7 cellular contexts compared by ENCODE assay signal in the genomic region with DNA sequence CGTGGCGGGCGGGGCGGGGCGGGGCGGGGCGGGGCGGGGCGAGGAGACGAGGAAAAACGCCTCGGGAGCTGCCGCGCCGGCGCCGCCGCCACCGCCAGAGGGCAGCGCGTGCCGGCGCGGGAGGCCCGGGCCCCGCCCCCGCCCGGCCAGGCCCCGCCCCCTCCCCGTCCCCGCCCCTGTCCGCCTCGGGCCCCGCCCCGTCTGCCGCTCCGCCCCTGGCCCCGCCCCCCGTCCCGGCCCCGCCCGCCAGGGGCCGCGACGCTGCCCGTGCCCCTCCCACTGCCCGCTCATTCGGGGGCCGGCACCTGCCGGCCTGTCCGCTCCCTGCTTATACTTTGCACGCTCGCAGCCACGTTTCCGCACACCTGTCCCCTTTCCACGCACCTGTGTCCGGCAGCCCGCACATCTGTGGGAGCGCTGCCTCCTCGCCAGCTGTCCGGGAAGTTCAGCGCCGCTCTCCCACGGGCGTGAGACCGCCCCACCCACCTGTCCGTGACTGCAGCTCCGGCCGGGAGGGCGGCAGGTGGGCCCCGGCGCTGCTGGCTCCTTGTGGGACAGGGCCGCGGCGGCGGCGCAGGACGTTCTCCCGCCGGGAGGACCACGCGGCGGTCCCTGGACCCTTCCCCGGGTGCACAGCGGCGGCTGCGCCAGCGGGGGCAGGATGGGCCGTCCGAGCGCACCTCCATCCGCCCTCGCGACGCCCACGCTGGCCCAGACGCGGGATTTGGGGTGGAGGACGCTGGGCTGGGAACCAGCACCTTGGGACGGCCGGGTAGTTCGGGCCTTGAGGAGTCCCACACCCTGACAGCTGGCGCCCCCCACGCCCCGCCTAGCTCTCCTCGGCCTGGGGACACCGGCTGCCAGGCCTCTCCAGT. TPM values are rescaled to one million over a fixed set of nuclear protein-coding genes. Genes with fewer than 3 reads are reported as not detected.
A peak's percentile ranks its signal among the peaks of the same experiment; 100 is the strongest.
DNase-seq lines count a peak whose midpoint lies in the region; ATAC-seq and TF ChIP-seq lines count a peak whose summit lies in the region.

No MANE protein-coding gene starts in this region.

- DNase-seq in GM13977 (ENCODE audit: low spot score) (peak; percentile 94), SK-MEL-5 (ENCODE audit: low read depth, low spot score) (peak; percentile 45), cardiac muscle cell (ENCODE audit: low read depth in 1 of 2, low spot score in 1 of 2) (peak; percentile 56 to 83), tibial nerve (ENCODE audit: low spot score in 2 of 2) (peak; percentile 41 to 54)
- peak; percentile 61 for DNase-seq in activated naive CD4-positive, alpha-beta T cell treated with anti-CD3 and anti-CD28 coated beads, Interleukin-2, amount 50 U/mL, for 16 hours

- peak overlapping the region; percentile 69 for H2AFZ ChIP-seq in parathyroid adenoma

- peak; percentile 35 for ATAC-seq in HG03025 (IDR thresholded peaks at IDR 0.05; ENCODE audit: low FRiP score, unreplicated experiment)

- no peak overlapping the region for H3K9ac ChIP-seq in parathyroid adenoma

- TF ChIP-seq EP300 in tibial nerve (IDR thresholded peaks at IDR 0.05) = no peak

- H3K27me3 ChIP-seq in cardiac muscle cell (peaks cover 69% of the 10 kb centered on the region), parathyroid adenoma (ENCODE audit: control insufficient read depth, insufficient read depth, low read length) (no peaks in the 10 kb centered on the region), tibial nerve (peaks cover 0 to 38% of the 10 kb centered on the region in 2 donors)

- H3K9me3 ChIP-seq in cardiac muscle cell (ENCODE audit: low read depth) (no peaks in the 10 kb centered on the region), parathyroid adenoma (ENCODE audit: control insufficient read depth, low read length) (no peaks in the 10 kb centered on the region), tibial nerve (peaks cover 0 to 5% (median 0%) of the 10 kb centered on the region in 4 donors)

- no peak overlapping the region for H3K27ac ChIP-seq in cardiac muscle cell
- H3K27ac ChIP-seq in parathyroid adenoma = peak overlapping the region; percentile 49
- peak overlapping the region; percentile 50 to 88 (median 82) for H3K27ac ChIP-seq in tibial nerve

- no peak for TF ChIP-seq POLR2A in tibial nerve (IDR thresholded peaks at IDR 0.05)

- TF ChIP-seq CTCF in GM13977 (IDR thresholded peaks at IDR 0.05; ENCODE audit: extremely low read depth, insufficient read depth, missing control alignments) = peak; percentile 26
- TF ChIP-seq CTCF in cardiac muscle cell (IDR thresholded peaks at IDR 0.05; ENCODE audit: low read depth, low read length) = peak; percentile 6
- no peak for TF ChIP-seq CTCF in parathyroid adenoma (IDR thresholded peaks at IDR 0.05)
- TF ChIP-seq CTCF in tibial nerve (IDR thresholded peaks at IDR 0.05) = peak in 3 of 5 experiments; percentile 48 to 67 (median 51)

- WGBS in tibial nerve, 2 donors = 0 to 4% methylated on average over 10 to 14 of the region's 107 CpGs

- no peaks in the 10 kb centered on the region for H3K79me2 ChIP-seq in parathyroid adenoma

- in situ Hi-C loops in GM13977 (cut with MboI; ENCODE audit: low pct_unique_long_range_greater_than_20kb, low sequenced_read_pairs, unreplicated experiment) = no loop called here
- in situ Hi-C loops in SK-MEL-5 (cut with HindIII; ENCODE audit: low pct_unique_long_range_greater_than_20kb, low sequenced_read_pairs) = no loop called here

- H3K4me3 ChIP-seq in cardiac muscle cell = peak overlapping the region; percentile 47
- peak overlapping the region; percentile 61 for H3K4me3 ChIP-seq in parathyroid adenoma (ENCODE audit: low read depth, low read length)
- H3K4me3 ChIP-seq in tibial nerve = peak overlapping the region; percentile 47 to 74 (median 55)

- H3K4me2 ChIP-seq in parathyroid adenoma (ENCODE audit: low read length) = peak overlapping the region; percentile 95

- H3K4me1 ChIP-seq in cardiac muscle cell (ENCODE audit: low read depth) = no peaks in the 10 kb centered on the region
- no peaks in the 10 kb centered on the region for H3K4me1 ChIP-seq in parathyroid adenoma
- peaks cover 0 to 52% (median 35%) of the 10 kb centered on the region in 4 donors for H3K4me1 ChIP-seq in tibial nerve

- H3K36me3 ChIP-seq in cardiac muscle cell (no peaks in the 10 kb centered on the region), parathyroid adenoma (ENCODE audit: control insufficient read depth, insufficient read depth, low read length) (no peaks in the 10 kb centered on the region), tibial nerve (no peaks in the 10 kb centered on the region)

RNA-seq across cellular contexts. Expression of a gene that starts 1.5 kb away (rescaled TPM):
- total RNA-seq in SK-MEL-5 (2014; rRNA removed; shearing (Covaris generic)) = 4.8 and 6.6 TPM in 2 replicates
- polyA plus RNA-seq in SK-MEL-5 (2015; cell fraction: cytosol; rRNA removed) = 24.0 and 35.6 TPM in 2 replicates
- polyA plus RNA-seq in SK-MEL-5 (2015; cell fraction: nucleus; rRNA removed) = 4.7 and 7.0 TPM in 2 replicates
- total RNA-seq in cardiac muscle cell (32.7 and 40.7 TPM in 2 replicates), tibial nerve (10 to 100 TPM; 18.1 to 39.6 (median 26.4) TPM)
- polyA plus RNA-seq in cardiac muscle cell = 18.7 and 22.9 TPM in 2 replicates

RNA-seq across cellular contexts. Expression of a gene that starts 16.7 kb away (rescaled TPM):
- 0.37 TPM in 1 of 2 replicates, not detected in the other for total RNA-seq in SK-MEL-5 (2014; rRNA removed; shearing (Covaris generic))
- 0.11 TPM in 1 of 2 replicates, not detected in the other for polyA plus RNA-seq in SK-MEL-5 (2015; cell fraction: cytosol; rRNA removed)
- 0.99 and 1.4 TPM in 2 replicates for polyA plus RNA-seq in SK-MEL-5 (2015; cell fraction: nucleus; rRNA removed)
- total RNA-seq in cardiac muscle cell (0.25 and 0.77 TPM in 2 replicates), tibial nerve (under 1 TPM in 3 of 4 donors, not detected in 1; 0.20 to 0.30 (median 0.21) TPM)
- 2.8 and 6.3 TPM in 2 replicates for polyA plus RNA-seq in cardiac muscle cell

RNA-seq across cellular contexts. Expression of a gene that starts 23.0 kb away (rescaled TPM):
- 3.8 and 6.1 TPM in 2 replicates for total RNA-seq in SK-MEL-5 (2014; rRNA removed; shearing (Covaris generic))
- polyA plus RNA-seq in SK-MEL-5 (2015; cell fraction: cytosol; rRNA removed) = 12.5 and 14.7 TPM in 2 replicates
- 165 and 181 TPM in 2 replicates for polyA plus RNA-seq in SK-MEL-5 (2015; cell fraction: nucleus; rRNA removed)
- 13.0 and 14.9 TPM in 2 replicates for total RNA-seq in cardiac muscle cell
- 29.9 and 34.0 TPM in 2 replicates for polyA plus RNA-seq in cardiac muscle cell
- total RNA-seq in tibial nerve = 10 to 100 TPM; 23.9 to 79.4 (median 52.9) TPM

RNA-seq across cellular contexts. Expression of a gene that starts 36.5 kb away (rescaled TPM):
- 12.6 and 12.9 TPM in 2 replicates for total RNA-seq in SK-MEL-5 (2014; rRNA removed; shearing (Covaris generic))
- polyA plus RNA-seq in SK-MEL-5 (2015; cell fraction: cytosol; rRNA removed) = 16.3 and 19.8 TPM in 2 replicates
- 61.5 and 72.3 TPM in 2 replicates for polyA plus RNA-seq in SK-MEL-5 (2015; cell fraction: nucleus; rRNA removed)
- total RNA-seq in cardiac muscle cell (15.9 and 17.1 TPM in 2 replicates), tibial nerve (10 to 100 TPM in 3 of 4 donors, 1 to 10 TPM in 1; 9.0 to 23.4 (median 13.6) TPM)
- 13.5 and 15.1 TPM in 2 replicates for polyA plus RNA-seq in cardiac muscle cell
